Comparison of ENCODE assay signal across 1 cellular context in the genomic region with DNA sequence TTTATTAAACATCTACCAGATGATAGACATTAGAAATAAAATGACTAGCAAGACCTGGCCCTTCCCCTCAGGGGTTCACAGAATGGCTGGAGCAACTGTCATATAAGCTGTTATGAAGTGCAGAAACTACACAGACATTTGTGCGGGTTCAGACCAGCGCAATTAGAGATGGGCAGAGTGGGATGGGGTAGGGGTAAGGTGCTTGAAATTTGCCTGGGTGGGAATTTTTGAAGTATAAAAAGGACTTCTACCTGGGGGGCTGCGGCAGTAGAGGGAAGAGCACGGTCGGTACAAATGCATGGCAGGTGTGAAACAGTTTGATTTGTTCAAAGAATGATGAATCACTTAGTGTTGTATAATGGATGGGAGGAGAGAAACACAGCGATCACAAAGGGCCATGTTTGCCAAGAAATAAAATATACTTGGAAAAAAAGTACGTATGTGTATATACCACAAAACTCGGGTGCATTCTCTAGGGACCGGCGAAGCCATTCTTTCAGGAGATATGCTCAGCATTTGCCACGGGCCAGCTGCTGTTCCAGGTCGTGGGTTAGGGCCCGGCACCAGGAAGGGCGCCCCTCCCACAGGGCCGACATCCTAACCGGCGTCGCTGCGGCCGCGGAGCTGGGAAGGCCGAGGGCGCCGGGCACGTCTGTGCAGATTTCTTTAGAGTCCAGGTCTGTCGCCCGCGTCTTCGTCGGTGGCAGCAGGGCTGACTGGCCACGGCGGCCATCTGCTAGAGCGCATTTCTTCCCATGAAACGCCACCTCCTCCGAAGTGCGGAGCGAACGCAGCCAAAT.
TF ChIP-seq lines count a peak whose summit lies in the region.

No MANE protein-coding gene starts in this region.

TF ChIP-seq in HepG2, 621 proteins besides CTCF, POLR2A, EP300 and RAD21 (continued from another document):
- TF ChIP-seq, protein P1, sequence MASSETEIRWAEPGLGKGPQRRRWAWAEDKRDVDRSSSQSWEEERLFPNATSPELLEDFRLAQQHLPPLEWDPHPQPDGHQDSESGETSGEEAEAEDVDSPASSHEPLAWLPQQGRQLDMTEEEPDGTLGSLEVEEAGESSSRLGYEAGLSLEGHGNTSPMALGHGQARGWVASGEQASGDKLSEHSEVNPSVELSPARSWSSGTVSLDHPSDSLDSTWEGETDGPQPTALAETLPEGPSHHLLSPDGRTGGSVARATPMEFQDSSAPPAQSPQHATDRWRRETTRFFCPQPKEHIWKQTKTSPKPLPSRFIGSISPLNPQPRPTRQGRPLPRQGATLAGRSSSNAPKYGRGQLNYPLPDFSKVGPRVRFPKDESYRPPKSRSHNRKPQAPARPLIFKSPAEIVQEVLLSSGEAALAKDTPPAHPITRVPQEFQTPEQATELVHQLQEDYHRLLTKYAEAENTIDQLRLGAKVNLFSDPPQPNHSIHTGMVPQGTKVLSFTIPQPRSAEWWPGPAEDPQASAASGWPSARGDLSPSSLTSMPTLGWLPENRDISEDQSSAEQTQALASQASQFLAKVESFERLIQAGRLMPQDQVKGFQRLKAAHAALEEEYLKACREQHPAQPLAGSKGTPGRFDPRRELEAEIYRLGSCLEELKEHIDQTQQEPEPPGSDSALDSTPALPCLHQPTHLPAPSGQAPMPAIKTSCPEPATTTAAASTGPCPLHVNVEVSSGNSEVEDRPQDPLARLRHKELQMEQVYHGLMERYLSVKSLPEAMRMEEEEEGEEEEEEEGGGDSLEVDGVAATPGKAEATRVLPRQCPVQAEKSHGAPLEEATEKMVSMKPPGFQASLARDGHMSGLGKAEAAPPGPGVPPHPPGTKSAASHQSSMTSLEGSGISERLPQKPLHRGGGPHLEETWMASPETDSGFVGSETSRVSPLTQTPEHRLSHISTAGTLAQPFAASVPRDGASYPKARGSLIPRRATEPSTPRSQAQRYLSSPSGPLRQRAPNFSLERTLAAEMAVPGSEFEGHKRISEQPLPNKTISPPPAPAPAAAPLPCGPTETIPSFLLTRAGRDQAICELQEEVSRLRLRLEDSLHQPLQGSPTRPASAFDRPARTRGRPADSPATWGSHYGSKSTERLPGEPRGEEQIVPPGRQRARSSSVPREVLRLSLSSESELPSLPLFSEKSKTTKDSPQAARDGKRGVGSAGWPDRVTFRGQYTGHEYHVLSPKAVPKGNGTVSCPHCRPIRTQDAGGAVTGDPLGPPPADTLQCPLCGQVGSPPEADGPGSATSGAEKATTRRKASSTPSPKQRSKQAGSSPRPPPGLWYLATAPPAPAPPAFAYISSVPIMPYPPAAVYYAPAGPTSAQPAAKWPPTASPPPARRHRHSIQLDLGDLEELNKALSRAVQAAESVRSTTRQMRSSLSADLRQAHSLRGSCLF (CRISPR knock-in tag; IDR thresholded peaks at IDR 0.05; ENCODE audit: borderline replicate concordance) = peak; percentile 79; the same call in 1 of the 2 replicates
- TF ChIP-seq NR2F1 (CRISPR knock-in tag; IDR thresholded peaks at IDR 0.05) (no peak), MLXIP (CRISPR knock-in tag; IDR thresholded peaks at IDR 0.05; ENCODE audit: borderline replicate concordance) (no peak), DNMT3B (CRISPR knock-in tag; conservative IDR thresholded peaks at IDR 0.05) (no peak; the same call in 1 of the 2 replicates), ONECUT2 (CRISPR knock-in tag; IDR thresholded peaks at IDR 0.05) (no peak), PRPF4 (IDR thresholded peaks at IDR 0.05; ENCODE audit: low read depth, low read length, poor library complexity, severe bottlenecking) (no peak), ZBTB7B (CRISPR knock-in tag; IDR thresholded peaks at IDR 0.05) (no peak), ZBED4 (CRISPR knock-in tag; IDR thresholded peaks at IDR 0.05; ENCODE audit: borderline replicate concordance) (no peak; the same call in 1 of the 2 replicates), LBX2 (CRISPR knock-in tag; IDR thresholded peaks at IDR 0.05; ENCODE audit: borderline replicate concordance) (0 out of 2 replicates have a peak, but pooled peaks have one; percentile 5)
- TF ChIP-seq, protein P2, sequence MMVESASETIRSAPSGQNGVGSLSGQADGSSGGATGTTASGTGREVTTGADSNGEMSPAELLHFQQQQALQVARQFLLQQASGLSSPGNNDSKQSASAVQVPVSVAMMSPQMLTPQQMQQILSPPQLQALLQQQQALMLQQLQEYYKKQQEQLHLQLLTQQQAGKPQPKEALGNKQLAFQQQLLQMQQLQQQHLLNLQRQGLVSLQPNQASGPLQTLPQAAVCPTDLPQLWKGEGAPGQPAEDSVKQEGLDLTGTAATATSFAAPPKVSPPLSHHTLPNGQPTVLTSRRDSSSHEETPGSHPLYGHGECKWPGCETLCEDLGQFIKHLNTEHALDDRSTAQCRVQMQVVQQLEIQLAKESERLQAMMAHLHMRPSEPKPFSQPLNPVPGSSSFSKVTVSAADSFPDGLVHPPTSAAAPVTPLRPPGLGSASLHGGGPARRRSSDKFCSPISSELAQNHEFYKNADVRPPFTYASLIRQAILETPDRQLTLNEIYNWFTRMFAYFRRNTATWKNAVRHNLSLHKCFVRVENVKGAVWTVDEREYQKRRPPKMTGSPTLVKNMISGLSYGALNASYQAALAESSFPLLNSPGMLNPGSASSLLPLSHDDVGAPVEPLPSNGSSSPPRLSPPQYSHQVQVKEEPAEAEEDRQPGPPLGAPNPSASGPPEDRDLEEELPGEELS (CRISPR knock-in tag; IDR thresholded peaks at IDR 0.05) = no peak
